ENCODE assay signal across 14 cellular contexts in genomic region chr22:49793871-49794270, GRCh38. TPM values are rescaled to one million over a fixed set of nuclear protein-coding genes. Genes with fewer than 3 reads are reported as not detected.
A peak's percentile ranks its signal among the peaks of the same experiment; 100 is the strongest.
DNase-seq lines count a peak whose midpoint lies in the region; ATAC-seq and TF ChIP-seq lines count a peak whose summit lies in the region.
"Had no signal": no experiment of that assay in that cellular context is flagged by ENCODE, and none has a peak within 500 bp of the region (broad histone marks: within the 10 kb centered on the region; RNA-seq: fewer than 3 reads in every experiment).

No MANE protein-coding gene starts in this region.

- H3K9ac ChIP-seq in mesenchymal stem cell (ENCODE audit: low read length), result no peak overlapping the region

- H3K4me2 ChIP-seq in mesenchymal stem cell (ENCODE audit: low read length, poor library complexity, severe bottlenecking), result no peak overlapping the region

- H3K4me3 ChIP-seq in mesenchymal stem cell (ENCODE audit: insufficient read depth in 1 of 2, low read depth in 1 of 2, low read length in 2 of 2), result no peak overlapping the region
- no peak overlapping the region for H3K4me3 ChIP-seq in sigmoid colon
- no peak overlapping the region for H3K4me3 ChIP-seq in uterus

- no peak overlapping the region for H2AFZ ChIP-seq in mesenchymal stem cell (ENCODE audit: low read depth, low read length)

- H2BK12ac ChIP-seq in mesenchymal stem cell (ENCODE audit: low read length in 2 of 2), result no peak overlapping the region

- H4K91ac ChIP-seq in mesenchymal stem cell (ENCODE audit: low read length), result peak overlapping the region; percentile 43

- H3K36me3 ChIP-seq in mesenchymal stem cell (ENCODE audit: control insufficient read depth in 1 of 2, insufficient read depth in 2 of 2, low read depth in 1 of 2, low read length in 2 of 2) (peaks cover 73 to 84% of the 10 kb centered on the region in 2 experiments), sigmoid colon (peaks cover 0 to 71% (median 39%) of the 10 kb centered on the region in 4 donors), uterus (no peaks in the 10 kb centered on the region)

- H4K8ac ChIP-seq in mesenchymal stem cell (ENCODE audit: low read length), result no peak overlapping the region

- no peak for ATAC-seq in Right ventricle myocardium inferior

- peaks cover 44% of the 10 kb centered on the region for H3K79me1 ChIP-seq in mesenchymal stem cell (replicated peaks; ENCODE audit: low read length, poor library complexity, severe bottlenecking)

- no peak for TF ChIP-seq EP300 in sigmoid colon (IDR thresholded peaks at IDR 0.05)

- H3K27ac ChIP-seq in mesenchymal stem cell (ENCODE audit: low read length, poor library complexity, severe bottlenecking) (no peak overlapping the region), sigmoid colon (peak overlapping the region; percentile 33 to 83 (median 79)), uterus (peak overlapping the region; percentile 64 to 66)
- H3K27ac ChIP-seq: 22Rv1 had no signal

- H3K14ac ChIP-seq in mesenchymal stem cell (ENCODE audit: low read length in 2 of 2), result no peak overlapping the region

- peak; percentile 63 for DNase-seq in cardiac septum (ENCODE audit: low spot score)
- DNase-seq in Right ventricle myocardium inferior (ENCODE audit: missing footprints), result no peak
- DNase-seq in mesenchymal stem cell, result no peak
- no peak for DNase-seq in sigmoid colon
- DNase-seq in uterus, result no peak
- no peak for DNase-seq in KG1 (lab: John Stamatoyannopoulos, UW)
- DNase-seq in NCI-H1436 (lab: John Stamatoyannopoulos, UW), result no peak
- no peak for DNase-seq in stimulated activated CD4-positive, alpha-beta T cell treated with anti-CD3 and anti-CD28 coated beads, Interleukin-2, amount 100 ng/mL, for 24 hours
- DNase-seq: Caco-2; CD8-positive, alpha-beta memory T cell; DMS53; GOT3; H9 had no signal

- TF ChIP-seq POLR2A in sigmoid colon (IDR thresholded peaks at IDR 0.05) (no peak), uterus (IDR thresholded peaks at IDR 0.05) (no peak)

- H3K4me1 ChIP-seq in mesenchymal stem cell (ENCODE audit: control insufficient read depth, insufficient read depth, low read depth, low read length) (peaks cover 20% of the 10 kb centered on the region), sigmoid colon (peaks cover 0 to 60% (median 57%) of the 10 kb centered on the region in 4 donors), uterus (peaks cover 8 to 22% of the 10 kb centered on the region in 2 donors)
- H3K4me1 ChIP-seq: Caco-2 had no signal

- no peak overlapping the region for H2BK120ac ChIP-seq in mesenchymal stem cell (ENCODE audit: low read depth, low read length)

- H3K4ac ChIP-seq in mesenchymal stem cell (ENCODE audit: low read depth in 1 of 2, low read length in 2 of 2), result no peak overlapping the region

- TF ChIP-seq CTCF in sigmoid colon (IDR thresholded peaks at IDR 0.05) (no peak), uterus (IDR thresholded peaks at IDR 0.05) (no peak)

- 97% methylated on average over 23 of the region's 23 CpGs for WGBS in mesenchymal stem cell
- WGBS in sigmoid colon, 2 donors, result 95 to 96% methylated on average over 23 of the region's 23 CpGs

- intact Hi-C loops in cardiac septum (cut with DNase I), result no loop called here
- intact Hi-C loops in Right ventricle myocardium inferior (cut with DNase I), result no loop called here
- intact Hi-C loops in sigmoid colon (cut with DNase I), result loop anchor here (2.0 to 10.0 kb wide), 3 partner anchors 33 to 121 kb away; partner anchors contain the start of genes ALG12, BRD1, CRELD2 and ZBED4
- intact Hi-C loops in uterus (cut with DNase I; ENCODE audit: low total_unique reads), result no loop called here

- H3K27me3 ChIP-seq in mesenchymal stem cell (ENCODE audit: control insufficient read depth in 1 of 2, insufficient read depth in 1 of 2, low read length in 2 of 2) (no peaks in the 10 kb centered on the region), sigmoid colon (no peaks in the 10 kb centered on the region), uterus (no peaks in the 10 kb centered on the region)

- no peak overlapping the region for H3K18ac ChIP-seq in mesenchymal stem cell (ENCODE audit: low read depth in 1 of 2, low read length in 2 of 2)

- H3K9me3 ChIP-seq in mesenchymal stem cell (ENCODE audit: control insufficient read depth, low read length) (no peaks in the 10 kb centered on the region), sigmoid colon (no peaks in the 10 kb centered on the region), uterus (no peaks in the 10 kb centered on the region)
- H3K9me3 ChIP-seq: Caco-2 had no signal

- H2BK15ac ChIP-seq in mesenchymal stem cell (ENCODE audit: low read depth, poor library complexity, severe bottlenecking), result no peak overlapping the region

- no peak overlapping the region for H2AK5ac ChIP-seq in mesenchymal stem cell (ENCODE audit: low read length, severe bottlenecking)

- no peak overlapping the region for H2BK5ac ChIP-seq in mesenchymal stem cell (ENCODE audit: low read depth, low read length, poor library complexity, severe bottlenecking)

- no peak overlapping the region for H3K23ac ChIP-seq in mesenchymal stem cell (ENCODE audit: low read length in 2 of 2)

RNA-seq across cellular contexts. Expression of gene BRD1, which starts 33.8 kb away (rescaled TPM):
- 18.0 TPM for total RNA-seq in cardiac septum
- 17.5 TPM for total RNA-seq in Right ventricle myocardium inferior
- polyA plus RNA-seq in mesenchymal stem cell (2013, experiment 1 of 2), result 10.2 TPM
- polyA plus RNA-seq in mesenchymal stem cell (2013, experiment 2 of 2), result 10.1 TPM
- 10 to 100 TPM; 31.1 to 52.6 (median 35.9) TPM for total RNA-seq in sigmoid colon
- polyA plus RNA-seq in sigmoid colon, result 10 to 100 TPM; 12.6 to 21.5 (median 14.3) TPM
- 10 to 100 TPM; 17.9 to 47.4 (median 37.9) TPM for total RNA-seq in uterus

RNA-seq across cellular contexts. Expression of gene ZBED4, which starts 59.8 kb away (rescaled TPM):
- total RNA-seq in cardiac septum, result 6.2 TPM
- 4.8 TPM for total RNA-seq in Right ventricle myocardium inferior
- 11.3 TPM for polyA plus RNA-seq in mesenchymal stem cell (2013, experiment 1 of 2)
- polyA plus RNA-seq in mesenchymal stem cell (2013, experiment 2 of 2), result 11.2 TPM
- total RNA-seq in sigmoid colon, result 1 to 10 TPM; 3.9 to 7.5 (median 5.5) TPM
- 10 to 100 TPM in 1 of 3 donors, 1 to 10 TPM in 2; 2.4 to 10.5 (median 4.6) TPM for polyA plus RNA-seq in sigmoid colon
- 10 to 100 TPM in 2 of 4 donors, 1 to 10 TPM in 1, under 1 TPM in 1; 0.59 to 16.4 (median 12.7) TPM for total RNA-seq in uterus
